Comparison of ENCODE assay signal across 8 cellular contexts in the genomic region with DNA sequence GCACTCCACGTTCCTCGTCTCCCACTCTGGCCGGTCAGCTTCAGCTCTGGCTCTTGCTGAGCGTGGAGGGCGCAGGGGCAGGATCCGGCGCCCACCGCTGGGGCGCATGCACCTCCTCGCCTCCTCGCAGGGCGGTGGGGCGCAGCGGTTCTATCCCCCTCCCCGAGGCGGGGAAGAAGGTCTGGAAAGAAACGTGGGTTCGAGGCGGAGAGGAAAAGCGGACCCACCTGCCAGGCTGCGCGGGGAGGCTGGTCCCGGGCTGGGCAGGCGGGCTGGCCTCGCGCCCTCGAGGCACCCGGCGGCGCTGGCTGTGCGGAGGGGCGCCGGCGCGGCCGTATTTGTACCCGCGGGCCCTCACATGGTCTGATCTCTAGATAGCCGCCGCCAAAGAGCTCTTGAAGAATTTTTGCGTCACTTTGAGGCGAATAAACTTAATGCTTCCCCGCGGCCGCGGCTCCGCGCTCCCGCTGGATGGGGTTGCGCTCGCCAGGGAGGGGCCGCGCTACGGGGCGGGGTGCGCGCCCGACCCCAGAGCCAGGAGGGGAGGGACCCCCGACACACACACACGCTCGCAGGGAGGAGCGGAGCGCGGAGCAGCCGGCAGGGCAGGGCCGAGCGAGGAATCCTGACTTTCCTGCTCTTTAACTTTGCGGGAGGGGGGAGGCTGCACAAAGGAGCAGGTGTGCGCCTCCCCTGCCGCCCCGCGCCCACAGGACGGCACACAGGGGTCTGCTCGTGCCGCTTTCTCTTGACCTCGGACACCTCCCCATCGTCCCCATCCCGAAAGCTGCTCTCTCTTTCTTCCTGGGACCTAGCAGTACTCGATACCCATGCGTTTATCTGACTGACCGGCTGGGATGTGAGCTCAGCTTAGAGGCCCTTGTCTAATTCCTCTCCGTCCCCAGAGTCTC. TPM values are rescaled to one million over a fixed set of nuclear protein-coding genes. Genes with fewer than 3 reads are reported as not detected.
DNase-seq lines count a peak whose midpoint lies in the region; ATAC-seq and TF ChIP-seq lines count a peak whose summit lies in the region.

SLC6A4 (minus strand) TSS at position 312 of the 911 bp plus-strand sequence. CDS start 13,739 bp downstream, outside the sequence.

- peak; percentile 37 for ATAC-seq in activated CD8-positive, alpha-beta T cell treated with anti-CD3 and anti-CD28 coated beads for 36 hours

- DNase-seq in T-helper 1 cell (no peak), hepatic stellate cell (ENCODE audit: low spot score) (peak; percentile 49), NCI-H2029 treated with DMSO at 0.1 percent for 48 hours (lab: John Stamatoyannopoulos, UW) (no peak), substantia nigra (lab: John Stamatoyannopoulos, UW) (no peak)
- DNase-seq in activated CD8-positive, alpha-beta T cell treated with anti-CD3 and anti-CD28 coated beads for 36 hours, result no peak
- DNase-seq in NK-92 treated with Interleukin-12 subunit alpha and Interleukin-12 subunit beta, amount 100 ng/mL, for 24 hours (lab: John Stamatoyannopoulos, UW), result no peak

- H3K27ac Mint-ChIP-seq in T-helper 1 cell treated with Interleukin-12 subunit alpha and Interleukin-12 subunit beta and Interleukin-4 antibody, amounts not matched to agents 30 μg/mL and 1 μg/mL, for 36 hours, result no peak within 1 kb of the TSS
- H3K27ac Mint-ChIP-seq in activated CD8-positive, alpha-beta T cell treated with anti-CD3 and anti-CD28 coated beads for 36 hours, result no peak within 1 kb of the TSS

- H3K27ac ChIP-seq in substantia nigra (ENCODE audit: low read depth, low read length, poor library complexity, severe bottlenecking), result no peak within 1 kb of the TSS

- H3K36me3 Mint-ChIP-seq in T-helper 1 cell treated with Interleukin-12 subunit alpha and Interleukin-12 subunit beta and Interleukin-4 antibody, amounts not matched to agents 30 μg/mL and 1 μg/mL, for 36 hours (ENCODE audit: low read depth), result no peaks in the 10 kb centered on the region
- no peaks in the 10 kb centered on the region for H3K36me3 Mint-ChIP-seq in activated CD8-positive, alpha-beta T cell treated with anti-CD3 and anti-CD28 coated beads for 36 hours (ENCODE audit: low read depth)

- H3K36me3 ChIP-seq in skeletal muscle satellite cell (ENCODE audit: insufficient read depth, low read length), result no peaks in the 10 kb centered on the region

- peaks cover 14% of the 10 kb centered on the region for H3K4me1 ChIP-seq in skeletal muscle satellite cell (ENCODE audit: control insufficient read depth, insufficient read depth, low read length)

- no peak for TF ChIP-seq CTCF in activated CD8-positive, alpha-beta T cell treated with anti-CD3 and anti-CD28 coated beads for 36 hours (IDR thresholded peaks at IDR 0.05)

- H3K9me3 Mint-ChIP-seq in T-helper 1 cell treated with Interleukin-12 subunit alpha and Interleukin-12 subunit beta and Interleukin-4 antibody, amounts not matched to agents 30 μg/mL and 1 μg/mL, for 36 hours, result no peaks in the 10 kb centered on the region
- no peaks in the 10 kb centered on the region for H3K9me3 Mint-ChIP-seq in activated CD8-positive, alpha-beta T cell treated with anti-CD3 and anti-CD28 coated beads for 36 hours

- intact Hi-C loops in activated CD8-positive, alpha-beta T cell treated with anti-CD3 and anti-CD28 coated beads for 36 hours (cut with micrococcal nuclease), result no loop called here

- no peak within 1 kb of the TSS for H3K9ac ChIP-seq in skeletal muscle satellite cell (ENCODE audit: low read depth, low read length)

- H3K4me3 Mint-ChIP-seq in T-helper 1 cell treated with Interleukin-12 subunit alpha and Interleukin-12 subunit beta and Interleukin-4 antibody, amounts not matched to agents 30 μg/mL and 1 μg/mL, for 36 hours, result peak within 1 kb of the TSS; percentile 75
- peak within 1 kb of the TSS; percentile 54 for H3K4me3 Mint-ChIP-seq in activated CD8-positive, alpha-beta T cell treated with anti-CD3 and anti-CD28 coated beads for 36 hours

- peaks cover 17% of the 10 kb centered on the region for H3K4me1 Mint-ChIP-seq in T-helper 1 cell treated with Interleukin-12 subunit alpha and Interleukin-12 subunit beta and Interleukin-4 antibody, amounts not matched to agents 30 μg/mL and 1 μg/mL, for 36 hours (ENCODE audit: low read depth)
- H3K4me1 Mint-ChIP-seq in activated CD8-positive, alpha-beta T cell treated with anti-CD3 and anti-CD28 coated beads for 36 hours (ENCODE audit: low read depth), result peaks cover 21% of the 10 kb centered on the region

- POLR2A ChIA-PET in activated CD8-positive, alpha-beta T cell treated with anti-CD3 and anti-CD28 coated beads for 36 hours (lab: Charles Lee), result no interaction called here

- peaks cover 83% of the 10 kb centered on the region for H3K27me3 Mint-ChIP-seq in T-helper 1 cell treated with Interleukin-12 subunit alpha and Interleukin-12 subunit beta and Interleukin-4 antibody, amounts not matched to agents 30 μg/mL and 1 μg/mL, for 36 hours (ENCODE audit: low read depth)
- peaks cover 59% of the 10 kb centered on the region for H3K27me3 Mint-ChIP-seq in activated CD8-positive, alpha-beta T cell treated with anti-CD3 and anti-CD28 coated beads for 36 hours

- H3K4me2 ChIP-seq in skeletal muscle satellite cell (ENCODE audit: low read length), result peak within 1 kb of the TSS; percentile 93

- H3K4me3 ChIP-seq in skeletal muscle satellite cell (ENCODE audit: low read length), result peak within 1 kb of the TSS; percentile 60

- peaks cover 82% of the 10 kb centered on the region for H3K27me3 ChIP-seq in skeletal muscle satellite cell (ENCODE audit: control insufficient read depth, insufficient read depth, low read length)

- H3K9me3 ChIP-seq in skeletal muscle satellite cell (replicated peaks; ENCODE audit: low read length), result no peaks in the 10 kb centered on the region

- CTCF ChIA-PET in activated CD8-positive, alpha-beta T cell treated with anti-CD3 and anti-CD28 coated beads for 36 hours (lab: Charles Lee), result interaction anchor here (0.8 to 3.5 kb wide), 9 partner anchors 12 to 143 kb away, joined by 3 to 23 read pairs (median 5); no protein-coding TSS in a partner anchor

RNA-seq across cellular contexts. Expression of gene SLC6A4, which starts in this region (rescaled TPM):
- not detected for total RNA-seq in activated CD8-positive, alpha-beta T cell treated with anti-CD3 and anti-CD28 coated beads for 36 hours
- total RNA-seq in skeletal muscle satellite cell (2012; rRNA removed), result 0.44 TPM in 1 of 2 replicates, not detected in the other

Comparison
In these comparisons a context has a peak if more than half of its experiments do, and no peak if none do; other contexts are left out.
1. Peak in ATAC-seq in activated CD8-positive, alpha-beta T cell treated with anti-CD3 and anti-CD28 coated beads for 36 hours; RNA of the gene not detected or under 1 TPM.